9 cellular contexts compared by ENCODE assay signal in genomic region chr17:45228121-45228941, GRCh38. TPM values are rescaled to one million over a fixed set of nuclear protein-coding genes. Genes with fewer than 3 reads are reported as not detected.
A peak's percentile ranks its signal among the peaks of the same experiment; 100 is the strongest.
DNase-seq lines count a peak whose midpoint lies in the region; ATAC-seq and TF ChIP-seq lines count a peak whose summit lies in the region.
"Had no signal": no experiment of that assay in that cellular context is flagged by ENCODE, and none has a peak within 500 bp of the region (broad histone marks: within the 10 kb centered on the region; RNA-seq: fewer than 3 reads in every experiment).

No MANE protein-coding gene starts in this region.

- peak overlapping the region; percentile 100 for H3K27ac Mint-ChIP-seq in activated naive CD4-positive, alpha-beta T cell treated with anti-CD3 and anti-CD28 coated beads, Interleukin-2, amount 50 U/mL, for 24 hours

- H3K9me3 ChIP-seq in lung (ENCODE audit: control insufficient read depth in 2 of 2, insufficient read depth in 1 of 2, low read length in 1 of 2): no peaks in the 10 kb centered on the region
- no peaks in the 10 kb centered on the region for H3K9me3 ChIP-seq in uterus
- H3K9me3 ChIP-seq: Caco-2 had no signal

- no peaks in the 10 kb centered on the region for H3K27me3 Mint-ChIP-seq in activated naive CD4-positive, alpha-beta T cell treated with anti-CD3 and anti-CD28 coated beads, Interleukin-2, amount 50 U/mL, for 24 hours

- H3K27ac ChIP-seq in lung (ENCODE audit: low read depth in 1 of 2, low read length in 1 of 2) (peak overlapping the region; percentile 67 to 87), uterus (peak overlapping the region; percentile 56 to 58)

- TF ChIP-seq POLR2A in uterus (IDR thresholded peaks at IDR 0.05): no peak

- H3K4me3 ChIP-seq in lung (no peak overlapping the region), uterus (no peak overlapping the region)

- intact Hi-C loops in Right ventricle myocardium superior (cut with DNase I): no loop called here
- intact Hi-C loops in left cardiac atrium (cut with DNase I): no loop called here
- intact Hi-C loops in uterus (cut with DNase I; ENCODE audit: low total_unique reads): loop anchor here (5.0 kb wide), 1 partner anchor 159 kb away; no protein-coding TSS in a partner anchor

- DNase-seq in Right ventricle myocardium superior: peak; percentile 48
- DNase-seq in left cardiac atrium: no peak
- no peak for DNase-seq in lung (ENCODE audit: low spot score)
- DNase-seq in uterus: no peak
- no peak for DNase-seq in T1000 (lab: John Stamatoyannopoulos, UW)
- no peak for DNase-seq in GF-D8 (lab: John Stamatoyannopoulos, UW)
- DNase-seq in medulla oblongata (ENCODE audit: extremely low spot score): no peak

- no peaks in the 10 kb centered on the region for H3K9me3 Mint-ChIP-seq in activated naive CD4-positive, alpha-beta T cell treated with anti-CD3 and anti-CD28 coated beads, Interleukin-2, amount 50 U/mL, for 24 hours

- ATAC-seq in Right ventricle myocardium superior (ENCODE audit: poor library complexity) (peak; percentile 6), left cardiac atrium (no peak), lung (ENCODE audit: insufficient read depth, low FRiP score) (no peak)

- H3K27me3 ChIP-seq in lung (ENCODE audit: control insufficient read depth, insufficient read depth) (no peaks in the 10 kb centered on the region), uterus (no peaks in the 10 kb centered on the region)

- H3K36me3 Mint-ChIP-seq in activated naive CD4-positive, alpha-beta T cell treated with anti-CD3 and anti-CD28 coated beads, Interleukin-2, amount 50 U/mL, for 24 hours: peaks cover 4% of the 10 kb centered on the region

- TF ChIP-seq CTCF in lung (IDR thresholded peaks at IDR 0.05; ENCODE audit: control extremely low read depth, extremely low read depth) (no peak), uterus (IDR thresholded peaks at IDR 0.05) (no peak)

- 51 to 58% methylated on average over 18 of the region's 18 CpGs for WGBS in lung, 2 donors

- peaks cover 80% of the 10 kb centered on the region for H3K4me1 Mint-ChIP-seq in activated naive CD4-positive, alpha-beta T cell treated with anti-CD3 and anti-CD28 coated beads, Interleukin-2, amount 50 U/mL, for 24 hours

- no peaks in the 10 kb centered on the region for H3K36me3 ChIP-seq in lung (ENCODE audit: control insufficient read depth in 2 of 2, insufficient read depth in 2 of 2, low read length in 2 of 2)
- no peaks in the 10 kb centered on the region for H3K36me3 ChIP-seq in uterus

- H3K4me3 Mint-ChIP-seq in activated naive CD4-positive, alpha-beta T cell treated with anti-CD3 and anti-CD28 coated beads, Interleukin-2, amount 50 U/mL, for 24 hours: peak overlapping the region; percentile 82

- peaks cover 0 to 9% of the 10 kb centered on the region in 2 donors for H3K4me1 ChIP-seq in lung (ENCODE audit: control insufficient read depth in 2 of 2, insufficient read depth in 2 of 2, low read length in 2 of 2)
- H3K4me1 ChIP-seq in uterus: no peaks in the 10 kb centered on the region

RNA-seq across cellular contexts. Expression of gene FMNL1, which starts 6.6 kb away (rescaled TPM):
- 12.0 TPM for total RNA-seq in Right ventricle myocardium superior
- 10 to 100 TPM; 16.6 to 18.6 TPM for total RNA-seq in left cardiac atrium
- 10 to 100 TPM; 25.0 to 83.7 TPM for total RNA-seq in lung
- 100 to 1,000 TPM in 1 of 2 donors, 10 to 100 TPM in 1; 29.5 to 135 TPM for polyA plus RNA-seq in lung
- 10 to 100 TPM in 1 of 4 donors, 1 to 10 TPM in 3; 2.6 to 12.3 (median 3.6) TPM for total RNA-seq in uterus

RNA-seq across cellular contexts. Expression of gene SPATA32, which starts 33.6 kb away (rescaled TPM):
- total RNA-seq in Right ventricle myocardium superior: not detected
- not detected for total RNA-seq in left cardiac atrium
- under 1 TPM in 1 of 2 donors, not detected in 1; 0.21 TPM for total RNA-seq in lung
- under 1 TPM; 0.08 to 0.40 TPM for polyA plus RNA-seq in lung
- not detected for total RNA-seq in uterus
- total RNA-seq: Caco-2 had no signal
